Comparison of ENCODE assay signal across 8 cellular contexts in genomic region chr9:129932303-129933151, GRCh38.
DNase-seq lines count a peak whose midpoint lies in the region; ATAC-seq and TF ChIP-seq lines count a peak whose summit lies in the region.

No MANE protein-coding gene starts in this region.

- TF ChIP-seq POLR2A in GM18505 (IDR thresholded peaks at IDR 0.05; ENCODE audit: borderline replicate concordance, extremely low read depth, insufficient read depth, insufficient read length), result peak; percentile 34

- H3K27ac ChIP-seq in skeletal muscle tissue (ENCODE audit: low read depth, low read length), result peak overlapping the region; percentile 52

- peaks cover 35 to 63% (median 58%) of the 10 kb centered on the region in 3 donors for H3K4me1 Mint-ChIP-seq in T-cell

- CTCF ChIA-PET in T-cell (lab: Charles Lee), result interaction anchor here in 1 of 2 donors (0.6 to 1.5 kb wide), 5 partner anchors 13 to 874 kb away, joined by 3 to 5 read pairs (median 3); no protein-coding TSS in a partner anchor

- peak overlapping the region; percentile 87 to 94 for H3K27ac Mint-ChIP-seq in T-cell

- no peaks in the 10 kb centered on the region for H3K9me3 Mint-ChIP-seq in T-cell

- POLR2A ChIA-PET in T-cell (lab: Charles Lee), result interaction anchor here in 1 of 2 donors (0.6 kb wide), 4 partner anchors 10 to 90 kb away, joined by 3 to 5 read pairs (median 4); no protein-coding TSS in a partner anchor

- H3K4me1 ChIP-seq in skeletal muscle tissue (ENCODE audit: control insufficient read depth in 3 of 3, insufficient read depth in 3 of 3, low read length in 3 of 3), result peaks cover 11 to 15% (median 13%) of the 10 kb centered on the region in 3 donors

- H3K9ac ChIP-seq in skeletal muscle tissue (ENCODE audit: low read depth in 1 of 3, low read length in 3 of 3), result no peak overlapping the region

- H3K27me3 ChIP-seq in skeletal muscle tissue (ENCODE audit: control insufficient read depth in 3 of 3, insufficient read depth in 3 of 3, low read length in 3 of 3), result no peaks in the 10 kb centered on the region

- ATAC-seq in GM18505 (IDR thresholded peaks at IDR 0.05; ENCODE audit: unreplicated experiment), result no peak
- peak in 2 of 4 experiments; percentile 17 to 63 for ATAC-seq in T-cell (replicated peaks in 1 of 4)
- ATAC-seq in HG02885 (IDR thresholded peaks at IDR 0.05; ENCODE audit: poor library complexity, unreplicated experiment), result no peak
- ATAC-seq in GM19328 (IDR thresholded peaks at IDR 0.05; ENCODE audit: unreplicated experiment), result no peak

- H3K36me3 Mint-ChIP-seq in T-cell, result peaks cover 26% of the 10 kb centered on the region

- peaks cover 0 to 4% (median 0%) of the 10 kb centered on the region in 3 donors for H3K36me3 ChIP-seq in skeletal muscle tissue (ENCODE audit: control insufficient read depth in 3 of 3, insufficient read depth in 3 of 3, low read length in 3 of 3)

- no peak for TF ChIP-seq CTCF in fibroblast of the aortic adventitia (IDR thresholded peaks at IDR 0.05; ENCODE audit: insufficient read depth, low read length)

- no peak overlapping the region for H3K4me3 ChIP-seq in fibroblast of the aortic adventitia (ENCODE audit: low read depth, low read length)
- no peak overlapping the region for H3K4me3 ChIP-seq in skeletal muscle tissue (ENCODE audit: low read length in 3 of 3)

- DNase-seq in T-cell, result no peak
- DNase-seq in fibroblast of the aortic adventitia (ENCODE audit: low read depth), result peak; percentile 59
- no peak for DNase-seq in OCI-M2 (lab: John Stamatoyannopoulos, UW; ENCODE audit: unreplicated experiment)
- DNase-seq in ureter (ENCODE audit: low spot score), result no peak

- H3K27me3 Mint-ChIP-seq in T-cell, result no peaks in the 10 kb centered on the region

- peak overlapping the region; percentile 31 to 67 (median 54) for H3K4me3 Mint-ChIP-seq in T-cell

- no peaks in the 10 kb centered on the region for H3K9me3 ChIP-seq in skeletal muscle tissue (ENCODE audit: control insufficient read depth in 3 of 3, low read length in 3 of 3)
